8 cellular contexts compared by ENCODE assay signal in genomic region chr1:11099310-11100148, GRCh38. TPM values are rescaled to one million over a fixed set of nuclear protein-coding genes. Genes with fewer than 3 reads are reported as not detected.
DNase-seq lines count a peak whose midpoint lies in the region; ATAC-seq and TF ChIP-seq lines count a peak whose summit lies in the region.

Gene EXOSC10 (minus strand): TSS chr1:11099869. CDS start chr1:11099831, 38 bp downstream.

- H3K9me3 ChIP-seq in suprapubic skin = no peaks in the 10 kb centered on the region

- ATAC-seq in HG02571 (IDR thresholded peaks at IDR 0.05; ENCODE audit: unreplicated experiment) = peak; percentile 93
- peak; percentile 96 to 97 for ATAC-seq in activated naive CD4-positive, alpha-beta T cell treated with anti-CD3 and anti-CD28 coated beads, Interleukin-2, amount 50 U/mL, for 72 hours

- peaks cover 17% of the 10 kb centered on the region for H3K4me1 ChIP-seq in suprapubic skin

- H3K36me3 ChIP-seq in suprapubic skin = peaks cover 25% of the 10 kb centered on the region

- no peak for TF ChIP-seq POLR2A in suprapubic skin (IDR thresholded peaks at IDR 0.05)

- no peaks in the 10 kb centered on the region for H3K27me3 ChIP-seq in suprapubic skin

- no peak for TF ChIP-seq CTCF in suprapubic skin (IDR thresholded peaks at IDR 0.05)

- peak within 1 kb of the TSS; percentile 86 to 96 for H3K27ac Mint-ChIP-seq in activated naive CD4-positive, alpha-beta T cell treated with anti-CD3 and anti-CD28 coated beads, Interleukin-2, amount 50 U/mL, for 72 hours

- peak within 1 kb of the TSS; percentile 92 for H3K27ac ChIP-seq in suprapubic skin

- under 1% methylated on average over 53 of the region's 78 CpGs for WGBS in suprapubic skin

- DNase-seq in GM03348 (ENCODE audit: low spot score) (peak; percentile 99), NCI-H1092 (lab: John Stamatoyannopoulos, UW) (peak; percentile 94), SKM-1 (lab: John Stamatoyannopoulos, UW; ENCODE audit: unreplicated experiment) (peak; percentile 84), glomerular endothelial cell (ENCODE audit: extremely low read depth, low read depth, low spot score) (peak; percentile 31), occipital lobe (lab: John Stamatoyannopoulos, UW) (peak; percentile 88), suprapubic skin (ENCODE audit: low spot score in 2 of 2) (peak; percentile 95 to 96)
- peak; percentile 95 to 98 for DNase-seq in activated naive CD4-positive, alpha-beta T cell treated with anti-CD3 and anti-CD28 coated beads, Interleukin-2, amount 50 U/mL, for 72 hours (ENCODE audit: low spot score in 2 of 2)

- no peak for TF ChIP-seq EP300 in suprapubic skin (IDR thresholded peaks at IDR 0.05)

- no peaks in the 10 kb centered on the region for H3K9me3 Mint-ChIP-seq in activated naive CD4-positive, alpha-beta T cell treated with anti-CD3 and anti-CD28 coated beads, Interleukin-2, amount 50 U/mL, for 72 hours

- peak within 1 kb of the TSS; percentile 99 for H3K4me3 ChIP-seq in suprapubic skin

- H3K36me3 Mint-ChIP-seq in activated naive CD4-positive, alpha-beta T cell treated with anti-CD3 and anti-CD28 coated beads, Interleukin-2, amount 50 U/mL, for 72 hours = peaks cover 14 to 20% of the 10 kb centered on the region in 2 donors

RNA-seq across cellular contexts. Expression of gene EXOSC10, which starts in this region (rescaled TPM):
- 10 to 100 TPM; 81.1 to 83.3 TPM for total RNA-seq in activated naive CD4-positive, alpha-beta T cell treated with anti-CD3 and anti-CD28 coated beads, Interleukin-2, amount 50 U/mL, for 72 hours
- total RNA-seq in glomerular endothelial cell (68.9 and 89.7 TPM in 2 replicates), occipital lobe (44.1 TPM), suprapubic skin (100 to 1,000 TPM in 1 of 4 donors, 10 to 100 TPM in 3; 45.7 to 127 (median 68.7) TPM)

Comparison
In these comparisons a context has a peak if more than half of its experiments do, and no peak if none do; other contexts are left out.
1. Peak in every context shown above with its lines: DNase-seq, ATAC-seq, H3K4me3 ChIP-seq and H3K27ac ChIP-seq.
2. DNase-seq: peak in every context shown above with its lines; median percentile 99 in GM03348; 96 in activated naive CD4-positive, alpha-beta T cell treated with anti-CD3 and anti-CD28 coated beads, Interleukin-2, amount 50 U/mL, for 72 hours; 96 in suprapubic skin; 94 in NCI-H1092; 88 in occipital lobe; 84 in SKM-1; 31 in glomerular endothelial cell.